ENCODE assay signal across 9 cellular contexts in genomic region chr6:2111162-2111677, GRCh38.
DNase-seq lines count a peak whose midpoint lies in the region; ATAC-seq and TF ChIP-seq lines count a peak whose summit lies in the region.
"Had no signal": no experiment of that assay in that cellular context is flagged by ENCODE, and none has a peak within 500 bp of the region (broad histone marks: within the 10 kb centered on the region; RNA-seq: fewer than 3 reads in every experiment).

No MANE protein-coding gene starts in this region.

- H3K36me3 Mint-ChIP-seq in activated CD4-positive, alpha-beta T cell treated with anti-CD3 and anti-CD28 coated beads for 36 hours (ENCODE audit: low read depth): peaks cover 32% of the 10 kb centered on the region

- H3K27ac Mint-ChIP-seq in activated CD4-positive, alpha-beta T cell treated with anti-CD3 and anti-CD28 coated beads for 36 hours: peak overlapping the region; percentile 88

- no peaks in the 10 kb centered on the region for H3K9me3 Mint-ChIP-seq in activated CD4-positive, alpha-beta T cell treated with anti-CD3 and anti-CD28 coated beads for 36 hours (ENCODE audit: low read depth)

- POLR2A ChIA-PET in activated CD4-positive, alpha-beta T cell treated with anti-CD3 and anti-CD28 coated beads for 36 hours (lab: Charles Lee): interaction anchor here (1.2 kb wide), 1 partner anchor 340 kb away, joined by 4 read pairs; no protein-coding TSS in a partner anchor

- peak; percentile 85 for ATAC-seq in activated CD4-positive, alpha-beta T cell treated with anti-CD3 and anti-CD28 coated beads for 36 hours
- ATAC-seq in HG03565 (IDR thresholded peaks at IDR 0.05; ENCODE audit: unreplicated experiment) (peak; percentile 42), sciatic nerve (peak; percentile 71)

- peaks cover 31% of the 10 kb centered on the region for H3K4me1 Mint-ChIP-seq in activated CD4-positive, alpha-beta T cell treated with anti-CD3 and anti-CD28 coated beads for 36 hours

- DNase-seq in activated CD4-positive, alpha-beta T cell treated with anti-CD3 and anti-CD28 coated beads for 36 hours: peak; percentile 24
- no peak for DNase-seq in activated CD4-positive, alpha-beta T cell treated with anti-CD3 and anti-CD28 coated beads for 1 hour
- DNase-seq in choroid plexus epithelial cell (ENCODE audit: low read depth) (peak; percentile 90), sciatic nerve (ENCODE audit: low spot score) (no peak), retina (no peak), OCI-M2 (lab: John Stamatoyannopoulos, UW; ENCODE audit: unreplicated experiment) (no peak), globus pallidus (ENCODE audit: low spot score) (no peak)
- DNase-seq: BE2C had no signal

- peaks cover 11% of the 10 kb centered on the region for H3K27me3 Mint-ChIP-seq in activated CD4-positive, alpha-beta T cell treated with anti-CD3 and anti-CD28 coated beads for 36 hours

- peak overlapping the region; percentile 62 for H3K4me3 Mint-ChIP-seq in activated CD4-positive, alpha-beta T cell treated with anti-CD3 and anti-CD28 coated beads for 36 hours

- intact Hi-C loops in activated CD4-positive, alpha-beta T cell treated with anti-CD3 and anti-CD28 coated beads for 36 hours (cut with DNase I, micrococcal nuclease): loop anchor here (1.0 to 10.0 kb wide), 11 partner anchors 16 to 1098 kb away; partner anchors contain the start of gene GMDS (in 1 of the 2)
- intact Hi-C loops in sciatic nerve (cut with DNase I): no loop called here

- CTCF ChIA-PET in activated CD4-positive, alpha-beta T cell treated with anti-CD3 and anti-CD28 coated beads for 36 hours (lab: Charles Lee): interaction anchor here (0.8 to 0.9 kb wide), 2 partner anchors 16 to 76 kb away, joined by 3 read pairs; no protein-coding TSS in a partner anchor

- no peak for TF ChIP-seq CTCF in choroid plexus epithelial cell (conservative IDR thresholded peaks at IDR 0.05; ENCODE audit: low read depth, low read length)

- peak overlapping the region; percentile 3 for H3K4me3 ChIP-seq in choroid plexus epithelial cell (ENCODE audit: low read depth, low read length)

Comparison
In these comparisons a context has a peak if more than half of its experiments do, and no peak if none do; other contexts are left out.
1. DNase-seq: peak in activated CD4-positive, alpha-beta T cell treated with anti-CD3 and anti-CD28 coated beads for 36 hours (single experiment) and choroid plexus epithelial cell (single experiment); none in activated CD4-positive, alpha-beta T cell treated with anti-CD3 and anti-CD28 coated beads for 1 hour (single experiment), sciatic nerve (single experiment), retina (single experiment), OCI-M2 (single experiment) and globus pallidus (single experiment).
2. Peak in every context shown above with its lines, with median percentiles within 50 percentile points of each other: ATAC-seq.